1 cellular context compared by ENCODE assay signal in genomic region chr12:102298022-102298421, GRCh38.
TF ChIP-seq lines count a peak whose summit lies in the region.

No MANE protein-coding gene starts in this region.

TF ChIP-seq in IMR-90, 13 proteins besides CTCF, POLR2A, EP300 and RAD21:
- no peak for TF ChIP-seq USF2 (IDR thresholded peaks at IDR 0.05; ENCODE audit: low read depth, low read length)
- peak; percentile 38; the same call in 1 of the 2 replicates for TF ChIP-seq NFE2L2 (IDR thresholded peaks at IDR 0.05; ENCODE audit: low read depth, low read length)
- TF ChIP-seq CHD1 (IDR thresholded peaks at IDR 0.05; ENCODE audit: low read depth, low read length) = no peak
